Comparison of ENCODE assay signal across 1 cellular context in genomic region chr9:138020120-138020794, GRCh38.
TF ChIP-seq lines count a peak whose summit lies in the region.

No MANE protein-coding gene starts in this region.

TF ChIP-seq in SK-N-SH, 30 proteins besides CTCF, POLR2A, EP300 and RAD21 (continued from another document):
- no peak for TF ChIP-seq REST (IDR thresholded peaks at IDR 0.05; ENCODE audit: low read depth, low read length)
- TF ChIP-seq USF2 (IDR thresholded peaks at IDR 0.05; ENCODE audit: borderline replicate concordance, low read depth, low read length), result no peak
- no peak for TF ChIP-seq NFIC (IDR thresholded peaks at IDR 0.05; ENCODE audit: borderline replicate concordance)
